31 cellular contexts compared by ENCODE assay signal in the genomic region with DNA sequence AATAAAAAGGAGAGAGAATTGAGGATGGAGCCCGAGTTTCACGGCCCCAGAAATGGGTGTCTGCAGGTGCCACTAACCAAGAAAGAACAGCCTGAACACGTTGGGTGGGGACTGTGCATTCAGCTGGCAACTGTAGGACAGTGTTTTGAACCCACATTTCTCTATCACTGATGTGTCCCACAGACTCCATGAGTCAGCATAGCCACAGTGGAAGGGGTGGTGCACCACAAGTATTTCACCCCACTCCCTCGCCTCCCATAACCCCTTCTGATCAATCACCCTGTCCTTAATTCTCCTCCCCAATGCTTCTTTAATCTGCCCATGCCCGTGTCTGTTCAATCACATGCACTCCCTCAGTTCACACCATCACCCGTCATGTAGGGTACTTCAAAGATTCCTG.
"Had no signal": no experiment of that assay in that cellular context is flagged by ENCODE, and none has a peak within 500 bp of the region (broad histone marks: within the 10 kb centered on the region; RNA-seq: fewer than 3 reads in every experiment).

No MANE protein-coding gene starts in this region.

- DNase-seq: activated CD4-positive, alpha-beta T cell treated with anti-CD3 and anti-CD28 coated beads for 1 hour; activated CD4-positive, alpha-beta T cell treated with anti-CD3 and anti-CD28 coated beads, Interleukin-2, amount 10 ng/mL, durations not matched to agents 7 days and 5 days; activated CD4-positive, alpha-beta T cell treated with anti-CD3 and anti-CD28 coated beads, Interleukin-2, amount 50 U/mL, for 48 hours; activated CD4-positive, CD25-positive, alpha-beta regulatory T cell; activated effector memory CD4-positive, alpha-beta T cell treated with anti-CD3 and anti-CD28 coated beads, Interleukin-2, amount 50 U/mL, for 16 hours; activated naive CD4-positive, alpha-beta T cell; activated T-cell treated with anti-CD3 and anti-CD28 coated beads, Interleukin-2, amount 50 U/mL, for 1 hour; anterior cingulate cortex; brain microvascular endothelial cell; central memory CD4-positive, alpha-beta T cell; Karpas-422; KBM-7; NCI-H1048; NCI-H1105 treated with DMSO at 0.1 percent for 48 hours; NCI-H1436; NCI-H1694; NCI-H1930; NCI-H2081 treated with DMSO at 0.1 percent for 48 hours; NCI-H226; NCI-H446 treated with DMSO at 0.1 percent for 48 hours; NCI-H524; NCI-H69; NCI-H82; SHP77; SJCRH30; T1000; WERI-Rb-1 had no signal

- H3K4me3 ChIP-seq: SJCRH30, SK-N-MC had no signal

- H3K9me3 ChIP-seq: SJCRH30 had no signal

- H3K4me3 Mint-ChIP-seq: activated CD4-positive, alpha-beta T cell treated with anti-CD3 and anti-CD28 coated beads, Interleukin-2, amount 10 ng/mL, durations not matched to agents 7 days and 5 days; activated naive CD4-positive, alpha-beta T cell treated with anti-CD3 and anti-CD28 coated beads, Interleukin-2, amount 50 U/mL, for 24 hours had no signal

- H3K4me1 Mint-ChIP-seq: activated CD4-positive, alpha-beta T cell treated with anti-CD3 and anti-CD28 coated beads, Interleukin-2, amount 10 ng/mL, durations not matched to agents 7 days and 5 days; activated naive CD4-positive, alpha-beta T cell treated with anti-CD3 and anti-CD28 coated beads, Interleukin-2, amount 50 U/mL, for 24 hours had no signal

- H3K27ac Mint-ChIP-seq: activated CD4-positive, alpha-beta T cell treated with anti-CD3 and anti-CD28 coated beads, Interleukin-2, amount 10 ng/mL, durations not matched to agents 7 days and 5 days; activated naive CD4-positive, alpha-beta T cell treated with anti-CD3 and anti-CD28 coated beads, Interleukin-2, amount 50 U/mL, for 24 hours had no signal

- H3K27me3 ChIP-seq: brain microvascular endothelial cell, SJCRH30 had no signal

- FAIRE-seq: colon had no signal

- ATAC-seq: Panc1 had no signal

- H3K36me3 ChIP-seq: brain microvascular endothelial cell, SJCRH30, WERI-Rb-1 had no signal
